12 cellular contexts compared by ENCODE assay signal in genomic region chr17:6374271-6374691, GRCh38.
DNase-seq lines count a peak whose midpoint lies in the region; ATAC-seq and TF ChIP-seq lines count a peak whose summit lies in the region.
"Had no signal": no experiment of that assay in that cellular context is flagged by ENCODE, and none has a peak within 500 bp of the region (broad histone marks: within the 10 kb centered on the region; RNA-seq: fewer than 3 reads in every experiment).

No MANE protein-coding gene starts in this region.

- H2AFZ ChIP-seq in GM23338, result peak overlapping the region; percentile 97
- no peak overlapping the region for H2AFZ ChIP-seq in osteoblast (ENCODE audit: low read length)

- H3K9me3 Mint-ChIP-seq in GM23338, result peaks cover 9% of the 10 kb centered on the region; the same call in 2 of the 3 replicates
- peaks cover 5% of the 10 kb centered on the region for H3K9me3 Mint-ChIP-seq in activated T-helper 17 cell treated with anti-CD3 and anti-CD28 coated beads, Interleukin-2, amount 50 U/mL, for 72 hours

- no peaks in the 10 kb centered on the region for H3F3A ChIP-seq in GM23338 (replicated peaks; ENCODE audit: low read depth)

- CTCF ChIA-PET in AG04450 (lab: Charles Lee), result no interaction called here

- no peak overlapping the region for H3K27ac Mint-ChIP-seq in GM23338
- H3K27ac Mint-ChIP-seq in activated T-helper 17 cell treated with anti-CD3 and anti-CD28 coated beads, Interleukin-2, amount 50 U/mL, for 72 hours, result peak overlapping the region; percentile 69
- H3K27ac Mint-ChIP-seq: CD4-positive, CD25-positive, alpha-beta regulatory T cell had no signal

- H3K9me2 ChIP-seq in GM23338 (ENCODE audit: insufficient read depth), result no peaks in the 10 kb centered on the region

- TF ChIP-seq POLR2A in lower leg skin (IDR thresholded peaks at IDR 0.05), result no peak

- no peaks in the 10 kb centered on the region for H3K27me3 Mint-ChIP-seq in GM23338 (ENCODE audit: insufficient read depth, low read depth, poor library complexity)
- H3K27me3 Mint-ChIP-seq in activated T-helper 17 cell treated with anti-CD3 and anti-CD28 coated beads, Interleukin-2, amount 50 U/mL, for 72 hours, result peaks cover 44% of the 10 kb centered on the region

- intact Hi-C loops in lower leg skin (cut with DNase I; ENCODE audit: low total_unique reads), result no loop called here

- POLR2A ChIA-PET in AG04450 (lab: Yijun Ruan, JAX), result no interaction called here

- H3K79me2 ChIP-seq in GM23338 (replicated peaks; ENCODE audit: insufficient read depth) (no peaks in the 10 kb centered on the region), osteoblast (ENCODE audit: insufficient read depth, low read length) (no peaks in the 10 kb centered on the region)

- H3K27me3 ChIP-seq in AG04450 (ENCODE audit: control insufficient read depth, insufficient read depth, low read length), result no peaks in the 10 kb centered on the region
- no peaks in the 10 kb centered on the region for H3K27me3 ChIP-seq in GM23338 (ENCODE audit: insufficient read depth)
- no peaks in the 10 kb centered on the region for H3K27me3 ChIP-seq in kidney epithelial cell (ENCODE audit: control insufficient read depth, insufficient read depth, low read length)
- H3K27me3 ChIP-seq in osteoblast (ENCODE audit: insufficient read depth, low read length), result no peaks in the 10 kb centered on the region

- H3K4me1 Mint-ChIP-seq in GM23338, result peaks cover 22% of the 10 kb centered on the region
- peaks cover 18% of the 10 kb centered on the region for H3K4me1 Mint-ChIP-seq in activated T-helper 17 cell treated with anti-CD3 and anti-CD28 coated beads, Interleukin-2, amount 50 U/mL, for 72 hours

- H3K4me3 Mint-ChIP-seq in GM23338, result peak overlapping the region; percentile 62
- peak overlapping the region; percentile 60 for H3K4me3 Mint-ChIP-seq in activated T-helper 17 cell treated with anti-CD3 and anti-CD28 coated beads, Interleukin-2, amount 50 U/mL, for 72 hours
- H3K4me3 Mint-ChIP-seq: CD4-positive, CD25-positive, alpha-beta regulatory T cell had no signal

- H4K20me1 ChIP-seq in GM23338 (replicated peaks; ENCODE audit: insufficient read depth) (no peaks in the 10 kb centered on the region), osteoblast (ENCODE audit: insufficient read depth, low read length) (no peaks in the 10 kb centered on the region)

- H3K36me3 ChIP-seq in GM23338 (ENCODE audit: insufficient read depth) (no peaks in the 10 kb centered on the region), kidney epithelial cell (ENCODE audit: control insufficient read depth, insufficient read depth, low read length) (no peaks in the 10 kb centered on the region), osteoblast (ENCODE audit: insufficient read depth, low read length) (no peaks in the 10 kb centered on the region)
- H3K36me3 ChIP-seq: neutrophil, transverse colon had no signal

- 9 to 11% methylated on average over 2 of the region's 2 CpGs for WGBS in lower leg skin, 2 donors

- peaks cover 9% of the 10 kb centered on the region for H3K9me3 ChIP-seq in AG04450 (ENCODE audit: control insufficient read depth, insufficient read depth, low read length)
- H3K9me3 ChIP-seq in osteoblast (ENCODE audit: low read depth, low read length), result no peaks in the 10 kb centered on the region
- H3K9me3 ChIP-seq: neutrophil, transverse colon had no signal

- no peaks in the 10 kb centered on the region for H3K36me3 Mint-ChIP-seq in GM23338 (ENCODE audit: low read depth)
- H3K36me3 Mint-ChIP-seq in activated T-helper 17 cell treated with anti-CD3 and anti-CD28 coated beads, Interleukin-2, amount 50 U/mL, for 72 hours (ENCODE audit: low read depth), result no peaks in the 10 kb centered on the region
- H3K36me3 Mint-ChIP-seq: CD4-positive, CD25-positive, alpha-beta regulatory T cell had no signal

- H3K4me3 ChIP-seq in AG04450 (ENCODE audit: low read depth, low read length), result no peak overlapping the region
- peak overlapping the region; percentile 48; the same call in 1 of the 2 replicates for H3K4me3 ChIP-seq in GM23338
- no peak overlapping the region for H3K4me3 ChIP-seq in kidney epithelial cell (ENCODE audit: low read depth, low read length)
- no peak overlapping the region for H3K4me3 ChIP-seq in osteoblast (ENCODE audit: insufficient read depth, low read length)
- H3K4me3 ChIP-seq in lower leg skin (ENCODE audit: low read depth, poor library complexity, severe bottlenecking), result no peak overlapping the region
- H3K4me3 ChIP-seq: transverse colon had no signal

- DNase-seq in AG04450 (ENCODE audit: low read depth, low spot score) (no peak), GM23338 (ENCODE audit: low spot score) (peak; percentile 35), kidney epithelial cell (ENCODE audit: low read depth) (peak; percentile 38), osteoblast (ENCODE audit: insufficient read length, low spot score, missing footprints) (no peak), lower leg skin (ENCODE audit: low spot score in 2 of 2) (no peak), foreskin melanocyte (no peak)
- DNase-seq in activated effector memory CD4-positive, alpha-beta T cell treated with anti-CD3 and anti-CD28 coated beads, Interleukin-2, amount 50 U/mL, for 16 hours, result no peak
- DNase-seq: CD4-positive, CD25-positive, alpha-beta regulatory T cell; NCI-H510A treated with DMSO at 0.1 percent for 48 hours; transverse colon had no signal

- H3K4me1 ChIP-seq in GM23338 (ENCODE audit: insufficient read depth), result peaks cover 20% of the 10 kb centered on the region
- H3K4me1 ChIP-seq in osteoblast (ENCODE audit: insufficient read depth, low read length), result peaks cover 10% of the 10 kb centered on the region
- H3K4me1 ChIP-seq: transverse colon had no signal

- no peak for TF ChIP-seq CTCF in AG04450 (IDR thresholded peaks at IDR 0.05; ENCODE audit: low read depth, low read length)
- TF ChIP-seq CTCF in GM23338 (conservative IDR thresholded peaks at IDR 0.05; ENCODE audit: low read depth in 2 of 2), result no peak
- TF ChIP-seq CTCF in kidney epithelial cell (IDR thresholded peaks at IDR 0.05; ENCODE audit: insufficient read depth, low read length, poor library complexity, severe bottlenecking), result no peak
- TF ChIP-seq CTCF in osteoblast (IDR thresholded peaks at IDR 0.05; ENCODE audit: extremely low read depth, low read depth, low read length), result no peak
- TF ChIP-seq CTCF in lower leg skin (IDR thresholded peaks at IDR 0.05), result no peak

- H3K4me2 ChIP-seq in GM23338 (peak overlapping the region; percentile 76), osteoblast (ENCODE audit: insufficient read depth, low read length) (no peak overlapping the region)

- peak overlapping the region; percentile 31 for H3K27ac ChIP-seq in AG04450 (ENCODE audit: low read depth, low read length)
- H3K27ac ChIP-seq in GM23338 (ENCODE audit: low read depth), result no peak overlapping the region
- H3K27ac ChIP-seq in osteoblast (ENCODE audit: low read depth, low read length), result no peak overlapping the region
- H3K27ac ChIP-seq: neutrophil, transverse colon had no signal

- ATAC-seq in GM23338, result peak; percentile 73
- peak; percentile 66 for ATAC-seq in activated T-helper 17 cell treated with anti-CD3 and anti-CD28 coated beads, Interleukin-2, amount 50 U/mL, for 72 hours (replicated peaks)

TF ChIP-seq in GM23338, 12 proteins besides CTCF, POLR2A, EP300 and RAD21:
- no peak for TF ChIP-seq EZH2 (IDR thresholded peaks at IDR 0.05; ENCODE audit: low read depth, unreplicated experiment)

Comparison
In these comparisons a context has a peak if more than half of its experiments do, and no peak if none do; other contexts are left out.
1. DNase-seq: peak in GM23338 (single experiment) and kidney epithelial cell (single experiment); none in AG04450 (single experiment), activated effector memory CD4-positive, alpha-beta T cell treated with anti-CD3 and anti-CD28 coated beads, Interleukin-2, amount 50 U/mL, for 16 hours (single experiment), osteoblast (single experiment), lower leg skin (0 of 2) and foreskin melanocyte (single experiment).